Comparison of ENCODE assay signal across 11 cellular contexts in genomic region chr3:12143949-12144504, GRCh38. TPM values are rescaled to one million over a fixed set of nuclear protein-coding genes. Genes with fewer than 3 reads are reported as not detected.
DNase-seq lines count a peak whose midpoint lies in the region; TF ChIP-seq lines count a peak whose summit lies in the region.
"Had no signal": no experiment of that assay in that cellular context is flagged by ENCODE, and none has a peak within 500 bp of the region (broad histone marks: within the 10 kb centered on the region; RNA-seq: fewer than 3 reads in every experiment).

No MANE protein-coding gene starts in this region.

- H3K4me1 ChIP-seq in A673 (ENCODE audit: insufficient read depth, low read length, poor library complexity, severe bottlenecking) = peaks cover 5% of the 10 kb centered on the region
- H3K4me1 ChIP-seq in parathyroid adenoma = peaks cover 3% of the 10 kb centered on the region
- H3K4me1 ChIP-seq: A549 had no signal

- H3K9me3 Mint-ChIP-seq in immature natural killer cell = no peaks in the 10 kb centered on the region

- no peaks in the 10 kb centered on the region for H3K4me1 Mint-ChIP-seq in immature natural killer cell

- H3K9me3 ChIP-seq in A673 (ENCODE audit: low read depth, low read length, poor library complexity, severe bottlenecking) (no peaks in the 10 kb centered on the region), parathyroid adenoma (ENCODE audit: control insufficient read depth, low read length) (no peaks in the 10 kb centered on the region)
- H3K9me3 ChIP-seq: A549 had no signal

- no peak overlapping the region for H3K9ac ChIP-seq in parathyroid adenoma

- H3K27ac ChIP-seq in A673 (ENCODE audit: low read depth, low read length, poor library complexity, severe bottlenecking) (no peak overlapping the region), parathyroid adenoma (peak overlapping the region; percentile 27)
- H3K27ac ChIP-seq: A549 had no signal

- no peaks in the 10 kb centered on the region for H3K79me2 ChIP-seq in parathyroid adenoma

- POLR2A ChIA-PET in A673 (lab: Charles Lee; ENCODE audit: low non-redundant PET) = no interaction called here

- in situ Hi-C loops in KBM-7 (cut with MboI; ENCODE audit: low pct_unique_long_range_greater_than_20kb, low sequenced_read_pairs) = loop anchor here (25.0 kb wide), 1 partner anchor 318 kb away; no protein-coding TSS in a partner anchor

- H3K4me2 ChIP-seq in parathyroid adenoma (ENCODE audit: low read length) = no peak overlapping the region
- H3K4me2 ChIP-seq: A549 had no signal

- no peak overlapping the region for H3K27ac Mint-ChIP-seq in immature natural killer cell

- BruUV-seq in A673 (replicated peaks; lab: Mats Ljungman, UMichigan) = no TSS peak

- TF ChIP-seq CTCF in A673 (conservative IDR thresholded peaks at IDR 0.05; ENCODE audit: low read depth, low read length) (no peak), foreskin fibroblast (IDR thresholded peaks at IDR 0.05; ENCODE audit: low read depth, low read length) (no peak), parathyroid adenoma (IDR thresholded peaks at IDR 0.05) (no peak)

- H3K27me3 Mint-ChIP-seq in immature natural killer cell (ENCODE audit: low read depth in 3 of 3) = peaks cover 2 to 10% (median 2%) of the 10 kb centered on the region in 3 donors

- H3K36me3 ChIP-seq in A673 (ENCODE audit: insufficient read depth, low read length, poor library complexity, severe bottlenecking) = no peaks in the 10 kb centered on the region
- no peaks in the 10 kb centered on the region for H3K36me3 ChIP-seq in parathyroid adenoma (ENCODE audit: control insufficient read depth, insufficient read depth, low read length)

- CTCF ChIA-PET in A673 (lab: Charles Lee) = interaction anchor here (1.5 kb wide), 1 partner anchor 336 kb away, joined by 3 read pairs; no protein-coding TSS in a partner anchor

- H3K27me3 ChIP-seq in A673 (replicated peaks; ENCODE audit: insufficient read depth, low read depth, low read length, poor library complexity) (no peaks in the 10 kb centered on the region), parathyroid adenoma (ENCODE audit: control insufficient read depth, insufficient read depth, low read length) (no peaks in the 10 kb centered on the region)

- peak; percentile 21 for DNase-seq in A673 (ENCODE audit: low spot score)
- DNase-seq in amniotic epithelial cell (ENCODE audit: low read depth) = peak; percentile 95
- DNase-seq in foreskin fibroblast = peak; percentile 85 to 87
- no peak for DNase-seq in activated naive CD4-positive, alpha-beta T cell treated with anti-CD3 and anti-CD28 coated beads, Interleukin-2, amount 50 U/mL, for 16 hours
- no peak for DNase-seq in immature natural killer cell
- no peak for DNase-seq in globus pallidus (ENCODE audit: low spot score)
- no peak for DNase-seq in KBM-7
- DNase-seq: NCI-H2081 treated with DMSO at 0.1 percent for 48 hours; stimulated activated naive CD4-positive, alpha-beta T cell had no signal

- H3K4me3 ChIP-seq in A673 (ENCODE audit: low read depth, low read length, poor library complexity, severe bottlenecking) (no peak overlapping the region), foreskin fibroblast (ENCODE audit: low read depth in 1 of 2, low read length in 2 of 2) (no peak overlapping the region), parathyroid adenoma (ENCODE audit: low read depth, low read length) (no peak overlapping the region)
- H3K4me3 ChIP-seq: A549 had no signal

- H3K36me3 Mint-ChIP-seq in immature natural killer cell = no peaks in the 10 kb centered on the region

- no peak overlapping the region for H2AFZ ChIP-seq in parathyroid adenoma

- no peak overlapping the region for H3K4me3 Mint-ChIP-seq in immature natural killer cell

- intact Hi-C loops in A673 (cut with micrococcal nuclease; ENCODE audit: unreplicated experiment) = no loop called here

RNA-seq across cellular contexts. Expression of gene TIMP4, which starts 14.7 kb away (rescaled TPM):
- 10.2 and 13.3 TPM in 2 replicates for total RNA-seq in A673 (2021)
- not detected for polyA plus RNA-seq in immature natural killer cell

Comparison
In these comparisons a context has a peak if more than half of its experiments do, and no peak if none do; other contexts are left out.
1. DNase-seq: peak in A673 (single experiment), amniotic epithelial cell (single experiment) and foreskin fibroblast (2 of 2); none in activated naive CD4-positive, alpha-beta T cell treated with anti-CD3 and anti-CD28 coated beads, Interleukin-2, amount 50 U/mL, for 16 hours (single experiment), immature natural killer cell (0 of 3), globus pallidus (single experiment) and KBM-7 (single experiment).